In the genomic region with DNA sequence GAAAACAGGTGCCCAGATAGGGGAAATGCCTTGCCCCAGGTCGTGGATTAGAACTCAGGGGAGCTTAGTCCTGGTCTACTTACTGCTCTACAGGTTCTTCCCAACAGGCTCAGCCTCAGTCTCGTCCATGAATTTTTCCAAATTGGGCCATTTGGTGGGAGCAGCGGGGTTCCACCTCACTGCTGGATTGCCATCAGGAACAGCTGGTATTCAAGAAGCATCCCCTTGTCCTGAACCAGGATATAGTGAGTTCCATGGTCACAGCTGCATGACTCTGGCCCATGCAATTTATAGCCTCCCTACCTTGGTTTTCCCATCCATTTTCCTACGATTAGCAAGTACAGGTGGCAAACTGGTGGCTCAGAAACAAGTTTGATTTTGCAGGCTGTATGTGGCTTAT, we compare ENCODE assay signal across 23 cellular contexts. TPM values are rescaled to one million over a fixed set of nuclear protein-coding genes. Genes with fewer than 3 reads are reported as not detected.
DNase-seq lines count a peak whose midpoint lies in the region; ATAC-seq and TF ChIP-seq lines count a peak whose summit lies in the region.
"Had no signal": no experiment of that assay in that cellular context is flagged by ENCODE, and none has a peak within 500 bp of the region (broad histone marks: within the 10 kb centered on the region; RNA-seq: fewer than 3 reads in every experiment).

No MANE protein-coding gene starts in this region.

- H4K8ac ChIP-seq in H9 (replicated peaks; ENCODE audit: insufficient read length, low read depth, low read length) (no peak overlapping the region), mesendoderm (ENCODE audit: low read depth, low read length) (no peak overlapping the region)

- H3K79me2 ChIP-seq in H9 (ENCODE audit: insufficient read depth, low read length) (no peaks in the 10 kb centered on the region), mesendoderm (ENCODE audit: control insufficient read depth, insufficient read depth, low read length) (no peaks in the 10 kb centered on the region)

- no peak overlapping the region for H3K23ac ChIP-seq in H9 (ENCODE audit: insufficient read length, low read depth, low read length)
- H3K23ac ChIP-seq in mesendoderm (ENCODE audit: low read length) = no peak overlapping the region

- H2AFZ ChIP-seq in H9 (ENCODE audit: low read length) = no peak overlapping the region

- H4K20me1 ChIP-seq in H9 (ENCODE audit: control insufficient read depth, insufficient read depth, insufficient read length) = no peaks in the 10 kb centered on the region
- H4K20me1 ChIP-seq: BLaER1 treated with 17β-estradiol and CSF1 and Interleukin-3, amounts not matched to agents 10 nM and 100 nM had no signal

- no peaks in the 10 kb centered on the region for H3K79me1 ChIP-seq in H9 (ENCODE audit: insufficient read depth, low read depth, low read length, poor library complexity, severe bottlenecking)
- H3K79me1 ChIP-seq in mesendoderm (ENCODE audit: low read length) = no peaks in the 10 kb centered on the region

- H3K36me3 ChIP-seq in endodermal cell (ENCODE audit: control insufficient read depth, insufficient read depth, low read length) = no peaks in the 10 kb centered on the region
- no peaks in the 10 kb centered on the region for H3K36me3 ChIP-seq in mesendoderm (ENCODE audit: control insufficient read depth, insufficient read depth, low read length)
- H3K36me3 ChIP-seq: BE2C; BLaER1 treated with 17β-estradiol and CSF1 and Interleukin-3, amounts not matched to agents 10 nM and 100 nM had no signal

- H3K4ac ChIP-seq in H9 (ENCODE audit: low read depth, low read length) (no peak overlapping the region), mesendoderm (ENCODE audit: low read depth, low read length) (no peak overlapping the region)

- no peak overlapping the region for H4K91ac ChIP-seq in H9 (ENCODE audit: insufficient read length, low read depth, low read length)

- H2BK5ac ChIP-seq in H9 (ENCODE audit: insufficient read length, low read length) (no peak overlapping the region), mesendoderm (ENCODE audit: low read length) (no peak overlapping the region)

- H3K27me3 ChIP-seq in H9 (ENCODE audit: insufficient read depth, low read length) = no peaks in the 10 kb centered on the region; the same call in 1 of the 2 replicates
- no peaks in the 10 kb centered on the region for H3K27me3 ChIP-seq in endodermal cell (ENCODE audit: control insufficient read depth, insufficient read depth, low read length, poor library complexity, severe bottlenecking)
- no peaks in the 10 kb centered on the region for H3K27me3 ChIP-seq in mesendoderm (ENCODE audit: insufficient read depth, low read length, poor library complexity)
- H3K27me3 ChIP-seq: BE2C; BLaER1 treated with 17β-estradiol and CSF1 and Interleukin-3, amounts not matched to agents 10 nM and 100 nM had no signal

- H3K18ac ChIP-seq in H9 (ENCODE audit: insufficient read length, low read depth, low read length) (no peak overlapping the region), mesendoderm (ENCODE audit: low read length) (no peak overlapping the region)

- H2AK5ac ChIP-seq in H9 (ENCODE audit: insufficient read length, low read length) = no peak overlapping the region
- H2AK5ac ChIP-seq in mesendoderm (ENCODE audit: low read length) = no peak overlapping the region

- WGBS in H9 (ENCODE audit: extremely low coverage, insufficient read length, low lambda C conversion rate) = no CpG with 5 or more reads among the region's 4 CpGs
- WGBS in endodermal cell (ENCODE audit: insufficient coverage in 1 of 2, insufficient read length in 1 of 2), 2 experiments = 69 to 73% methylated on average over 4 of the region's 4 CpGs
- no CpG with 5 or more reads among the region's 4 CpGs for WGBS in mesendoderm (ENCODE audit: extremely low coverage, insufficient coverage, low lambda C conversion rate)

- H3K9me3 ChIP-seq in H9 (ENCODE audit: control insufficient read depth, low read depth, low read length) = no peaks in the 10 kb centered on the region
- H3K9me3 ChIP-seq in endodermal cell (ENCODE audit: control insufficient read depth, low read length) = no peaks in the 10 kb centered on the region
- H3K9me3 ChIP-seq: A549; BE2C; BLaER1 treated with 17β-estradiol and CSF1 and Interleukin-3, amounts not matched to agents 10 nM and 100 nM had no signal

- H3K27me3 Mint-ChIP-seq in H9 (ENCODE audit: low read depth) (peaks cover 2% of the 10 kb centered on the region; the same call in 1 of the 2 replicates), endodermal cell (ENCODE audit: insufficient read depth) (peaks cover 14% of the 10 kb centered on the region), nephron progenitor cell (ENCODE audit: low read depth, poor library complexity) (peaks cover 7% of the 10 kb centered on the region)
- H3K27me3 Mint-ChIP-seq in natural killer cell treated with Interleukin-12 subunit alpha and Interleukin-12 subunit beta and Interleukin-15 and Interleukin-18, amount 100 ng/mL, for 72 hours = peaks cover 0 to 2% of the 10 kb centered on the region in 2 donors

- H3K9ac ChIP-seq in H9 (ENCODE audit: extremely low read depth, insufficient read length, low read length) (no peak overlapping the region), endodermal cell (ENCODE audit: extremely low read depth, low read length, poor library complexity, severe bottlenecking) (no peak overlapping the region), mesendoderm (ENCODE audit: low read length) (no peak overlapping the region)
- H3K9ac ChIP-seq: BLaER1 treated with 17β-estradiol and CSF1 and Interleukin-3, amounts not matched to agents 10 nM and 100 nM had no signal

- H3K4me3 Mint-ChIP-seq in H9 = no peak overlapping the region; a peak in 1 of 5 replicates
- no peak overlapping the region for H3K4me3 Mint-ChIP-seq in endodermal cell
- no peak overlapping the region for H3K4me3 Mint-ChIP-seq in nephron progenitor cell
- H3K4me3 Mint-ChIP-seq in natural killer cell treated with Interleukin-12 subunit alpha and Interleukin-12 subunit beta and Interleukin-15 and Interleukin-18, amount 100 ng/mL, for 72 hours = no peak overlapping the region
- H3K4me3 Mint-ChIP-seq: CD14-positive monocyte; CD4-positive, alpha-beta T cell; CD8-positive, alpha-beta memory T cell had no signal

- no peak overlapping the region for H4K5ac ChIP-seq in H9 (ENCODE audit: insufficient read length, low read depth, low read length)
- H4K5ac ChIP-seq in mesendoderm (ENCODE audit: low read length) = no peak overlapping the region

- no peaks in the 10 kb centered on the region for H3K23me2 ChIP-seq in H9 (ENCODE audit: insufficient read length, low read depth, low read length, poor library complexity, severe bottlenecking)

- peaks cover 6% of the 10 kb centered on the region; the same call in 1 of the 2 replicates for H3K4me1 ChIP-seq in H9 (ENCODE audit: insufficient read depth, low read length)
- no peaks in the 10 kb centered on the region for H3K4me1 ChIP-seq in endodermal cell (ENCODE audit: control insufficient read depth, insufficient read depth, low read length)
- H3K4me1 ChIP-seq in mesendoderm (ENCODE audit: control insufficient read depth, low read depth, low read length) = no peaks in the 10 kb centered on the region
- H3K4me1 ChIP-seq: BE2C had no signal

- H3K27ac Mint-ChIP-seq in H9 (peak overlapping the region in 2 of 3 experiments; percentile 36 to 79; a peak in 3 of 7 replicates), endodermal cell (no peak overlapping the region), nephron progenitor cell (no peak overlapping the region)
- H3K27ac Mint-ChIP-seq in natural killer cell treated with Interleukin-12 subunit alpha and Interleukin-12 subunit beta and Interleukin-15 and Interleukin-18, amount 100 ng/mL, for 72 hours = no peak overlapping the region
- H3K27ac Mint-ChIP-seq: CD14-positive monocyte; CD4-positive, alpha-beta T cell had no signal

- H3K14ac ChIP-seq in H9 (ENCODE audit: insufficient read depth, low read length) = no peak overlapping the region

- H3K36me3 Mint-ChIP-seq in H9 (ENCODE audit: insufficient read depth in 1 of 3, low read depth in 3 of 3) = peaks cover 0 to 2% (median 0%) of the 10 kb centered on the region in 3 experiments; a peak in 1 of 7 replicates
- no peaks in the 10 kb centered on the region for H3K36me3 Mint-ChIP-seq in endodermal cell (ENCODE audit: low read depth)
- no peaks in the 10 kb centered on the region for H3K36me3 Mint-ChIP-seq in nephron progenitor cell (ENCODE audit: low read depth)
- no peaks in the 10 kb centered on the region for H3K36me3 Mint-ChIP-seq in natural killer cell treated with Interleukin-12 subunit alpha and Interleukin-12 subunit beta and Interleukin-15 and Interleukin-18, amount 100 ng/mL, for 72 hours
- H3K36me3 Mint-ChIP-seq: CD14-positive monocyte had no signal

- H3K4me1 Mint-ChIP-seq in H9 (peaks cover 16 to 23% of the 10 kb centered on the region in 2 experiments), endodermal cell (peaks cover 12% of the 10 kb centered on the region), nephron progenitor cell (peaks cover 32% of the 10 kb centered on the region)
- H3K4me1 Mint-ChIP-seq in natural killer cell treated with Interleukin-12 subunit alpha and Interleukin-12 subunit beta and Interleukin-15 and Interleukin-18, amount 100 ng/mL, for 72 hours (ENCODE audit: low read depth in 2 of 2) = no peaks in the 10 kb centered on the region

- H3K9me3 Mint-ChIP-seq in H9 (no peaks in the 10 kb centered on the region), endodermal cell (no peaks in the 10 kb centered on the region), nephron progenitor cell (peaks cover 4% of the 10 kb centered on the region)
- H3K9me3 Mint-ChIP-seq in natural killer cell treated with Interleukin-12 subunit alpha and Interleukin-12 subunit beta and Interleukin-15 and Interleukin-18, amount 100 ng/mL, for 72 hours = no peaks in the 10 kb centered on the region
- H3K9me3 Mint-ChIP-seq: CD14-positive monocyte; CD4-positive, alpha-beta T cell; CD8-positive, alpha-beta memory T cell had no signal

- TF ChIP-seq CTCF in H9 (conservative IDR thresholded peaks at IDR 0.05) (no peak), endodermal cell (conservative IDR thresholded peaks at IDR 0.05) (no peak), nephron progenitor cell (IDR thresholded peaks at IDR 0.05) (no peak)

- no peak overlapping the region for H2BK15ac ChIP-seq in H9 (ENCODE audit: low read depth, low read length)
- H2BK15ac ChIP-seq in mesendoderm (replicated peaks; ENCODE audit: low read depth) = no peak overlapping the region

- ATAC-seq in natural killer cell treated with Interleukin-12 subunit alpha and Interleukin-12 subunit beta and Interleukin-15 and Interleukin-18, amount 100 ng/mL, for 72 hours = no peak
- ATAC-seq: A549, GM12878, HCT116 had no signal

- H3K27ac ChIP-seq in H9 (ENCODE audit: insufficient read length, low read depth, low read length) (no peak overlapping the region), endodermal cell (ENCODE audit: low read depth, low read length) (no peak overlapping the region), mesendoderm (ENCODE audit: low read depth, low read length) (no peak overlapping the region)
- H3K27ac ChIP-seq: A549; BLaER1 treated with 17β-estradiol and CSF1 and Interleukin-3, amounts not matched to agents 10 nM and 100 nM had no signal

- H3T11ph ChIP-seq in H9 (ENCODE audit: low read length) = no peak overlapping the region

- DNase-seq in H9 = no peak
- DNase-seq in endodermal cell = peak; percentile 55
- peak; percentile 19 for DNase-seq in mesendoderm
- DNase-seq in NCI-H2029 treated with DMSO at 0.1 percent for 48 hours (lab: John Stamatoyannopoulos, UW) = no peak
- no peak for DNase-seq in nephron progenitor cell
- DNase-seq in natural killer cell treated with Interleukin-12 subunit alpha and Interleukin-12 subunit beta and Interleukin-15 and Interleukin-18, amount 100 ng/mL, for 72 hours (ENCODE audit: low spot score) = no peak
- DNase-seq: 8988T; ACHN; AML-193; BE2C; CD4-positive, alpha-beta T cell; CD8-positive, alpha-beta memory T cell; DMS 273 treated with DMSO at 0.1 percent for 48 hours; DMS79; EL; GDM1; GOT3; H7 had no signal

- H3K4me2 ChIP-seq in H9 (ENCODE audit: insufficient read depth, insufficient read length, low read length) = no peak overlapping the region
- no peak overlapping the region for H3K4me2 ChIP-seq in mesendoderm (ENCODE audit: low read length)
- H3K4me2 ChIP-seq: A549; BLaER1 treated with 17β-estradiol and CSF1 and Interleukin-3, amounts not matched to agents 10 nM and 100 nM had no signal

- H2BK12ac ChIP-seq in H9 (ENCODE audit: insufficient read length, low read depth, low read length) = no peak overlapping the region

- H3K56ac ChIP-seq in H9 (ENCODE audit: insufficient read length, low read depth, low read length) (no peak overlapping the region), mesendoderm (ENCODE audit: low read length) (no peak overlapping the region)

- no peak overlapping the region for H2BK20ac ChIP-seq in H9 (ENCODE audit: low read depth, low read length, poor library complexity, severe bottlenecking)

- H2BK120ac ChIP-seq in H9 (ENCODE audit: low read depth, low read length, poor library complexity, severe bottlenecking) = no peak overlapping the region
- H2BK120ac ChIP-seq in mesendoderm (ENCODE audit: low read depth, low read length) = no peak overlapping the region

- no peak overlapping the region for H3K4me3 ChIP-seq in endodermal cell (ENCODE audit: low read length)
- no peak overlapping the region for H3K4me3 ChIP-seq in mesendoderm (ENCODE audit: low read length)
- H3K4me3 ChIP-seq: A549; BLaER1 treated with 17β-estradiol and CSF1 and Interleukin-3, amounts not matched to agents 10 nM and 100 nM; GM12878 had no signal

RNA-seq across cellular contexts. Expression of a gene that starts 6.6 kb away (rescaled TPM):
- total RNA-seq in H9 (2021) (38.2 and 38.9 TPM in 2 replicates), endodermal cell (10 to 100 TPM in 1 of 2 donors, 1 to 10 TPM in 1; 8.1 to 11.3 TPM)
- 64.9 TPM for polyA plus RNA-seq in endodermal cell (2013, experiment 1 of 2)
- polyA plus RNA-seq in endodermal cell (2013, experiment 2 of 2) = 56.6 TPM
- 23.5 TPM for polyA plus RNA-seq in mesendoderm (2013, experiment 1 of 2)
- 23.8 TPM for polyA plus RNA-seq in mesendoderm (2013, experiment 2 of 2)
- total RNA-seq in natural killer cell treated with Interleukin-12 subunit alpha and Interleukin-12 subunit beta and Interleukin-15 and Interleukin-18, amount 100 ng/mL, for 72 hours = 100 to 1,000 TPM in 1 of 2 donors, 10 to 100 TPM in 1; 87.8 to 101 TPM

RNA-seq across cellular contexts. Expression of a gene that starts 23.4 kb away (rescaled TPM):
- total RNA-seq in H9 (2021) (35.2 and 37.9 TPM in 2 replicates), endodermal cell (10 to 100 TPM; 67.8 to 73.5 TPM)
- 114 TPM for polyA plus RNA-seq in endodermal cell (2013, experiment 1 of 2)
- 118 TPM for polyA plus RNA-seq in endodermal cell (2013, experiment 2 of 2)
- polyA plus RNA-seq in mesendoderm (2013, experiment 1 of 2) = 30.5 TPM
- 30.5 TPM for polyA plus RNA-seq in mesendoderm (2013, experiment 2 of 2)
- total RNA-seq in natural killer cell treated with Interleukin-12 subunit alpha and Interleukin-12 subunit beta and Interleukin-15 and Interleukin-18, amount 100 ng/mL, for 72 hours = not detected
- total RNA-seq: CD8-positive, alpha-beta memory T cell had no signal
- polyA plus RNA-seq: CD8-positive, alpha-beta memory T cell had no signal

RNA-seq across cellular contexts. Expression of a gene that starts 36.7 kb away (rescaled TPM):
- 0.18 TPM in 1 of 2 replicates, not detected in the other for total RNA-seq in H9 (2021)
- under 1 TPM; 0.22 TPM for total RNA-seq in endodermal cell
- 0.18 TPM for polyA plus RNA-seq in endodermal cell (2013, experiment 1 of 2)
- 0.46 TPM for polyA plus RNA-seq in endodermal cell (2013, experiment 2 of 2)
- 0.18 TPM for polyA plus RNA-seq in mesendoderm (2013, experiment 1 of 2)
- polyA plus RNA-seq in mesendoderm (2013, experiment 2 of 2) = 0.13 TPM
- not detected for total RNA-seq in natural killer cell treated with Interleukin-12 subunit alpha and Interleukin-12 subunit beta and Interleukin-15 and Interleukin-18, amount 100 ng/mL, for 72 hours
- total RNA-seq: CD4-positive, alpha-beta T cell; CD8-positive, alpha-beta memory T cell; GM12878; H7 had no signal
- polyA plus RNA-seq: A549, CD14-positive monocyte had no signal

RNA-seq across cellular contexts. Expression of a gene that starts 43.5 kb away (rescaled TPM):
- total RNA-seq in H9 (2021) (126 and 130 TPM in 2 replicates), endodermal cell (10 to 100 TPM; 77.4 to 79.8 TPM)
- polyA plus RNA-seq in endodermal cell (2013, experiment 1 of 2) = 53.9 TPM
- polyA plus RNA-seq in endodermal cell (2013, experiment 2 of 2) = 49.5 TPM
- 168 TPM for polyA plus RNA-seq in mesendoderm (2013, experiment 1 of 2)
- polyA plus RNA-seq in mesendoderm (2013, experiment 2 of 2) = 163 TPM
- 100 to 1,000 TPM in 1 of 2 donors, 10 to 100 TPM in 1; 77.6 to 131 TPM for total RNA-seq in natural killer cell treated with Interleukin-12 subunit alpha and Interleukin-12 subunit beta and Interleukin-15 and Interleukin-18, amount 100 ng/mL, for 72 hours

RNA-seq across cellular contexts. Expression of a gene that starts 58.6 kb away (rescaled TPM):
- 16.3 and 17.0 TPM in 2 replicates for total RNA-seq in H9 (2021)
- total RNA-seq in endodermal cell = 1 to 10 TPM; 8.4 to 9.1 TPM
- polyA plus RNA-seq in endodermal cell (2013, experiment 1 of 2) = 4.0 TPM
- polyA plus RNA-seq in endodermal cell (2013, experiment 2 of 2) = 2.1 TPM
- 11.1 TPM for polyA plus RNA-seq in mesendoderm (2013, experiment 1 of 2)
- polyA plus RNA-seq in mesendoderm (2013, experiment 2 of 2) = 10.7 TPM
- total RNA-seq in natural killer cell treated with Interleukin-12 subunit alpha and Interleukin-12 subunit beta and Interleukin-15 and Interleukin-18, amount 100 ng/mL, for 72 hours = 10 to 100 TPM in 1 of 2 donors, 1 to 10 TPM in 1; 4.2 to 16.5 TPM

Comparison
In these comparisons a context has a peak if more than half of its experiments do, and no peak if none do; other contexts are left out.
1. DNase-seq: peak in endodermal cell (single experiment) and mesendoderm (single experiment); none in H9 (single experiment), NCI-H2029 treated with DMSO at 0.1 percent for 48 hours (single experiment), nephron progenitor cell (single experiment) and natural killer cell treated with Interleukin-12 subunit alpha and Interleukin-12 subunit beta and Interleukin-15 and Interleukin-18, amount 100 ng/mL, for 72 hours (single experiment).
2. H3K27ac Mint-ChIP-seq: peak in H9 (2 of 3); none in endodermal cell (single experiment), nephron progenitor cell (single experiment) and natural killer cell treated with Interleukin-12 subunit alpha and Interleukin-12 subunit beta and Interleukin-15 and Interleukin-18, amount 100 ng/mL, for 72 hours (0 of 2).
3. RNA of a gene that starts 23.4 kb away (total RNA-seq): 67.8 to 73.5 TPM in endodermal cell and 35.2 to 37.9 TPM in H9; not detected in natural killer cell treated with Interleukin-12 subunit alpha and Interleukin-12 subunit beta and Interleukin-15 and Interleukin-18, amount 100 ng/mL, for 72 hours; every median in the first group is over 10 times any median in the second.